In the genomic region with DNA sequence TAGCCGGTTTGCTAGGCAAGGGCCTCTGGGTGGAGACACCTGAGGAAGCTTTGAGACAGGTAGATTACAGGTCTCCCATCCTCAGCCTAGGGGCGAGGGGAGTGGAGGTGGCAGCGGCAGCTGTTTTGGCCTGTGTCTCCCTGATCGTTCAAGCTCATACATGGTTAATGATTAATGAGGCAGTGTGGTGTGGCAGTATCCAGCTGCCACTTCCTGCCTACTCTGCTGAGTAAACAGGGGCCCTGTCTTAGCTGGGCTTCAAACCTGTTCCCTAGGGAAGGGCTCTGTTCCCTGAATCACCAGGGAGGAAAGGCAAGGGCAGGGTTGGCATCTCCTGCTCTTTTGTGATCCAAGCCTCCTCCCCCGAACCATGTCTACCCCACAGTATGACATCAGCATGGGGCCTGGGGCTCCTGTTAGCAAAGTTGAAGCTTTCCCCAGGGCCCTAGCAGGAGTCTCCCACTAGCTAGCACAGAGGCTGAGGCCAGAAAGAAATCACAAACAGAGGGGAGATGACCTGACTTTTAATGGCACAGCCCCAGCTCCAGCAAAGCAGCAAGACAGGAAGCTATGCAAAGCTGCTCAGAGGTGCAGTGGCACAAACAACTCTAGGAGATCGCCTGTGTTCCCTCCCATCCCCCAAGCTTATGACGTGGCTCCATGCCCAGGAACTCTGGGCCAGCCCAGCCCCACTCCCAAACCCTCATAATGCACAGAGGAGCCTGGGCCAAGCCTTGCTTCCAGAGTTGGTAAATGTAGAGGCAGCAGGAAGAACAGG, we compare ENCODE assay signal across 1 cellular context.
TF ChIP-seq lines count a peak whose summit lies in the region.

No MANE protein-coding gene starts in this region.

TF ChIP-seq in HepG2, 621 proteins besides CTCF, POLR2A, EP300 and RAD21 (continued from another document and continues in another):
- TF ChIP-seq, protein P1, sequence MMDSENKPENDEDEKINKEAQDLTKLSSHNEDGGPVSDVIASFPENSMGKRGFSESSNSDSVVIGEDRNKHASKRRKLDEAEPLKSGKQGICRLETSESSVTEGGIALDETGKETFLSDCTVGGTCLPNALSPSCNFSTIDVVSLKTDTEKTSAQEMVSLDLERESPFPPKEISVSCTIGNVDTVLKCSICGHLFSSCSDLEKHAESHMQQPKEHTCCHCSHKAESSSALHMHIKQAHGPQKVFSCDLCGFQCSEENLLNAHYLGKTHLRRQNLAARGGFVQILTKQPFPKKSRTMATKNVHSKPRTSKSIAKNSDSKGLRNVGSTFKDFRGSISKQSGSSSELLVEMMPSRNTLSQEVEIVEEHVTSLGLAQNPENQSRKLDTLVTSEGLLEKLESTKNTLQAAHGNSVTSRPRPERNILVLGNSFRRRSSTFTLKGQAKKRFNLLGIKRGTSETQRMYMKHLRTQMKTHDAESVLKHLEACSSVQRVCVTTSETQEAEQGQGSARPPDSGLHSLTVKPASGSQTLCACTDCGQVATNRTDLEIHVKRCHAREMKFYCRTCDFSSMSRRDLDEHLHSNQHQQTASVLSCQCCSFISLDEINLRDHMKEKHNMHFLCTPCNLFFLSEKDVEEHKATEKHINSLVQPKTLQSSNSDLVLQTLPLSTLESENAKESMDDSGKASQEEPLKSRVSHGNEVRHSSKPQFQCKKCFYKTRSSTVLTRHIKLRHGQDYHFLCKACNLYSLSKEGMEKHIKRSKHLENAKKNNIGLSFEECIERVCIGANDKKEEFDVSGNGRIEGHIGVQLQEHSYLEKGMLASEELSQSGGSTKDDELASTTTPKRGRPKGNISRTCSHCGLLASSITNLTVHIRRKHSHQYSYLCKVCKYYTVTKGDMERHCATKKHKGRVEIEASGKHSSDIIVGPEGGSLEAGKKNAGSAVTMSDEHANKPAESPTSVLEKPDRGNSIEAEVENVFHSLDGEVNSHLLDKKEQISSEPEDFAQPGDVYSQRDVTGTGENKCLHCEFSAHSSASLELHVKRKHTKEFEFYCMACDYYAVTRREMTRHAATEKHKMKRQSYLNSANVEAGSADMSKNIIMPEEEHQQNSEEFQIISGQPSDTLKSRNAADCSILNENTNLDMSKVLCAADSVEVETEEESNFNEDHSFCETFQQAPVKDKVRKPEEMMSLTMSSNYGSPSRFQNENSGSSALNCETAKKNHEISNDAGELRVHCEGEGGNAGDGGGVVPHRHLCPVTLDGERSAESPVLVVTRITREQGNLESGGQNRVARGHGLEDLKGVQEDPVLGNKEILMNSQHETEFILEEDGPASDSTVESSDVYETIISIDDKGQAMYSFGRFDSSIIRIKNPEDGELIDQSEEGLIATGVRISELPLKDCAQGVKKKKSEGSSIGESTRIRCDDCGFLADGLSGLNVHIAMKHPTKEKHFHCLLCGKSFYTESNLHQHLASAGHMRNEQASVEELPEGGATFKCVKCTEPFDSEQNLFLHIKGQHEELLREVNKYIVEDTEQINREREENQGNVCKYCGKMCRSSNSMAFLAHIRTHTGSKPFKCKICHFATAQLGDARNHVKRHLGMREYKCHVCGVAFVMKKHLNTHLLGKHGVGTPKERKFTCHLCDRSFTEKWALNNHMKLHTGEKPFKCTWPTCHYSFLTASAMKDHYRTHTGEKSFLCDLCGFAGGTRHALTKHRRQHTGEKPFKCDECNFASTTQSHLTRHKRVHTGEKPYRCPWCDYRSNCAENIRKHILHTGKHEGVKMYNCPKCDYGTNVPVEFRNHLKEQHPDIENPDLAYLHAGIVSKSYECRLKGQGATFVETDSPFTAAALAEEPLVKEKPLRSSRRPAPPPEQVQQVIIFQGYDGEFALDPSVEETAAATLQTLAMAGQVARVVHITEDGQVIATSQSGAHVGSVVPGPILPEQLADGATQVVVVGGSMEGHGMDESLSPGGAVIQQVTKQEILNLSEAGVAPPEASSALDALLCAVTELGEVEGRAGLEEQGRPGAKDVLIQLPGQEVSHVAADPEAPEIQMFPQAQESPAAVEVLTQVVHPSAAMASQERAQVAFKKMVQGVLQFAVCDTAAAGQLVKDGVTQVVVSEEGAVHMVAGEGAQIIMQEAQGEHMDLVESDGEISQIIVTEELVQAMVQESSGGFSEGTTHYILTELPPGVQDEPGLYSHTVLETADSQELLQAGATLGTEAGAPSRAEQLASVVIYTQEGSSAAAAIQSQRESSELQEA (CRISPR knock-in tag; IDR thresholded peaks at IDR 0.05; ENCODE audit: not compliant biosample characterization): no peak
- TF ChIP-seq RBM22 (optimal IDR thresholded peaks at IDR 0.05; ENCODE audit: low read length) (peak; percentile 88), ZFX (CRISPR knock-in tag; IDR thresholded peaks at IDR 0.05; ENCODE audit: low read depth) (peak; percentile 88), ZNF749 (CRISPR knock-in tag; IDR thresholded peaks at IDR 0.05; ENCODE audit: borderline replicate concordance) (0 out of 2 replicates have a peak, but pooled peaks have one; percentile 33), DNMT3B (CRISPR knock-in tag; conservative IDR thresholded peaks at IDR 0.05) (no peak), ZMYM2 (CRISPR knock-in tag; IDR thresholded peaks at IDR 0.05) (0 out of 2 replicates have a peak, but pooled peaks have one; percentile 40), ZNF264 (CRISPR knock-in tag; IDR thresholded peaks at IDR 0.05) (0 out of 2 replicates have a peak, but pooled peaks have one; percentile 22), ATF6 (CRISPR knock-in tag; conservative IDR thresholded peaks at IDR 0.05) (no peak), MXI1 (IDR thresholded peaks at IDR 0.05; ENCODE audit: borderline replicate concordance, low read depth, low read length) (peak; percentile 78; the same call in 1 of the 3 replicates), PAWR (CRISPR knock-in tag; IDR thresholded peaks at IDR 0.05; ENCODE audit: borderline replicate concordance) (no peak), NFKBIZ (CRISPR knock-in tag; IDR thresholded peaks at IDR 0.05) (peak; percentile 62; the same call in 1 of the 2 replicates), ZNF414 (CRISPR knock-in tag; IDR thresholded peaks at IDR 0.05) (peak; percentile 58; the same call in 1 of the 2 replicates), ZFP41 (CRISPR knock-in tag; IDR thresholded peaks at IDR 0.05; ENCODE audit: borderline replicate concordance) (0 out of 2 replicates have a peak, but pooled peaks have one; percentile 22), CREBL2 (CRISPR knock-in tag; IDR thresholded peaks at IDR 0.05; ENCODE audit: borderline replicate concordance) (peak; percentile 62; the same call in 1 of the 2 replicates), TAF1 (CRISPR knock-in tag; IDR thresholded peaks at IDR 0.05) (peak; percentile 70), SIN3B (IDR thresholded peaks at IDR 0.05; ENCODE audit: low read length) (0 out of 2 replicates have a peak, but pooled peaks have one; percentile 43), ZNF460 (CRISPR knock-in tag; IDR thresholded peaks at IDR 0.05; ENCODE audit: borderline replicate concordance) (peak; percentile 17; the same call in 1 of the 2 replicates), PATZ1 (CRISPR knock-in tag; IDR thresholded peaks at IDR 0.05) (peak; percentile 61; the same call in 1 of the 2 replicates), FOXJ3 (CRISPR knock-in tag; IDR thresholded peaks at IDR 0.05; ENCODE audit: borderline replicate concordance) (peak; percentile 87), HMG20A (CRISPR knock-in tag; IDR thresholded peaks at IDR 0.05; ENCODE audit: borderline replicate concordance) (peak; percentile 38; the same call in 1 of the 2 replicates), NCOA5 (CRISPR knock-in tag; IDR thresholded peaks at IDR 0.05) (no peak), ZNF232 (CRISPR knock-in tag; IDR thresholded peaks at IDR 0.05; ENCODE audit: borderline replicate concordance) (peak; percentile 15; the same call in 1 of the 2 replicates), GMEB1 (CRISPR knock-in tag; IDR thresholded peaks at IDR 0.05; ENCODE audit: borderline replicate concordance) (peak; percentile 49; the same call in 1 of the 2 replicates), ZNF816 (CRISPR knock-in tag; IDR thresholded peaks at IDR 0.05; ENCODE audit: borderline replicate concordance) (0 out of 2 replicates have a peak, but pooled peaks have one; percentile 77), FOXA3 (CRISPR knock-in tag; IDR thresholded peaks at IDR 0.05) (peak; percentile 99), ZNF709 (CRISPR knock-in tag; IDR thresholded peaks at IDR 0.05) (peak; percentile 93; the same call in 1 of the 2 replicates), ATF7 (IDR thresholded peaks at IDR 0.05) (no peak), ATF7 (CRISPR knock-in tag; IDR thresholded peaks at IDR 0.05) (peak; percentile 73; the same call in 1 of the 2 replicates), REPIN1 (CRISPR knock-in tag; IDR thresholded peaks at IDR 0.05; ENCODE audit: borderline replicate concordance, low read depth) (peak; percentile 89), HHEX (CRISPR knock-in tag; IDR thresholded peaks at IDR 0.05) (no peak), MED8 (CRISPR knock-in tag; IDR thresholded peaks at IDR 0.05; ENCODE audit: insufficient replicate concordance) (no peak), THAP11 (CRISPR knock-in tag; IDR thresholded peaks at IDR 0.05) (peak; percentile 65; the same call in 1 of the 2 replicates), ARID2 (CRISPR knock-in tag; IDR thresholded peaks at IDR 0.05; ENCODE audit: borderline replicate concordance) (peak; percentile 97), ZFP1 (CRISPR knock-in tag; IDR thresholded peaks at IDR 0.05) (0 out of 2 replicates have a peak, but pooled peaks have one; percentile 43), ZNF230 (CRISPR knock-in tag; IDR thresholded peaks at IDR 0.05) (no peak), CC2D1A (CRISPR knock-in tag; IDR thresholded peaks at IDR 0.05) (0 out of 2 replicates have a peak, but pooled peaks have one; percentile 10), FIP1L1 (IDR thresholded peaks at IDR 0.05; ENCODE audit: borderline replicate concordance, insufficient read depth, low read depth, low read length) (0 out of 2 replicates have a peak, but pooled peaks have one; percentile 90), ZNF143 (CRISPR knock-in tag; IDR thresholded peaks at IDR 0.05) (peak; percentile 35; the same call in 1 of the 2 replicates), DRAP1 (CRISPR knock-in tag; IDR thresholded peaks at IDR 0.05) (peak; percentile 79), PRMT3 (CRISPR knock-in tag; IDR thresholded peaks at IDR 0.05; ENCODE audit: borderline replicate concordance, low read depth) (peak; percentile 45; the same call in 1 of the 2 replicates), ZNF569 (CRISPR knock-in tag; IDR thresholded peaks at IDR 0.05; ENCODE audit: borderline replicate concordance) (peak; percentile 66; the same call in 1 of the 2 replicates), ZMAT3 (CRISPR knock-in tag; conservative IDR thresholded peaks at IDR 0.05) (peak; percentile 85), SSRP1 (CRISPR knock-in tag; IDR thresholded peaks at IDR 0.05) (peak; percentile 88; the same call in 1 of the 2 replicates)
- TF ChIP-seq, protein P2, sequence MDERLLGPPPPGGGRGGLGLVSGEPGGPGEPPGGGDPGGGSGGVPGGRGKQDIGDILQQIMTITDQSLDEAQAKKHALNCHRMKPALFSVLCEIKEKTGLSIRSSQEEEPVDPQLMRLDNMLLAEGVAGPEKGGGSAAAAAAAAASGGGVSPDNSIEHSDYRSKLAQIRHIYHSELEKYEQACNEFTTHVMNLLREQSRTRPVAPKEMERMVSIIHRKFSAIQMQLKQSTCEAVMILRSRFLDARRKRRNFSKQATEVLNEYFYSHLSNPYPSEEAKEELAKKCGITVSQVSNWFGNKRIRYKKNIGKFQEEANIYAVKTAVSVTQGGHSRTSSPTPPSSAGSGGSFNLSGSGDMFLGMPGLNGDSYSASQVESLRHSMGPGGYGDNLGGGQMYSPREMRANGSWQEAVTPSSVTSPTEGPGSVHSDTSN (CRISPR knock-in tag; IDR thresholded peaks at IDR 0.05): no peak
